ENCODE assay signal across 1 cellular context in genomic region chr1:241637604-241638003, GRCh38.
TF ChIP-seq lines count a peak whose summit lies in the region.

No MANE protein-coding gene starts in this region.

TF ChIP-seq in GM23338, 12 proteins besides CTCF, POLR2A, EP300 and RAD21 (continued from another document):
- TF ChIP-seq NANOG (IDR thresholded peaks at IDR 0.05; ENCODE audit: borderline replicate concordance) = no peak
- no peak for TF ChIP-seq EZH2phosphoT487 (IDR thresholded peaks at IDR 0.05; ENCODE audit: unreplicated experiment)
- no peak for TF ChIP-seq STAT1 (IDR thresholded peaks at IDR 0.05; ENCODE audit: unreplicated experiment)
- no peak for TF ChIP-seq ETS1 (IDR thresholded peaks at IDR 0.05)
- no peak for TF ChIP-seq ZNF114 (CRISPR knock-in tag; IDR thresholded peaks at IDR 0.05)
- no peak for TF ChIP-seq CREB1 (CRISPR knock-in tag; IDR thresholded peaks at IDR 0.05; ENCODE audit: low read depth)
- no peak for TF ChIP-seq JUNB (IDR thresholded peaks at IDR 0.05; ENCODE audit: unreplicated experiment)
- TF ChIP-seq EZH2 (IDR thresholded peaks at IDR 0.05; ENCODE audit: low read depth, unreplicated experiment) = no peak
- no peak for TF ChIP-seq REST (IDR thresholded peaks at IDR 0.05; ENCODE audit: unreplicated experiment)
- TF ChIP-seq POLR2AphosphoS5 (IDR thresholded peaks at IDR 0.05; ENCODE audit: low read depth) = no peak
- TF ChIP-seq ZNF331 (CRISPR knock-in tag; IDR thresholded peaks at IDR 0.05; ENCODE audit: low read depth) = no peak
